1 cellular context compared by ENCODE assay signal in the genomic region with DNA sequence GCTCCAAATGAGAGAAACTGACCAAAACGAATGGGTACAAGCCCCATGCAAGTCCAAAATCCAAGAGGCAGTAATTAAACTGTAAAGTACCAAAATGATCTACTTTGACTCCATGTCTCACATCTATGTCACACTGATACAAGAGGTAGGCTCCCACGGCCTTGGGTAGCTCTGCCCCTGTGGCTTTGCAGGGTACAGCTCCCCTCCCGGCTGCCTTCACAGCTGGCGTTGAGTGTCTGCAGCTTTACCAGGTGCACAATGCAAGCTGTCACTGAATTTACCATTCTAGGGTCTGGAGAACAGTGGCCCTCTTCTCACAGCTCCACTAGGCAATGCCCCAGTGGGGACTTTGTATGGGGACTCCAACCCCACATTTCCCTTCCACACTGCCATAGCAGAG.
TF ChIP-seq lines count a peak whose summit lies in the region.

No MANE protein-coding gene starts in this region.

TF ChIP-seq in K562, 482 proteins besides CTCF, POLR2A, EP300 and RAD21 (continued from another document):
- no peak for TF ChIP-seq ADNP (tag; IDR thresholded peaks at IDR 0.05)
- no peak for TF ChIP-seq TEAD1 (CRISPR knock-in tag; IDR thresholded peaks at IDR 0.05)
- TF ChIP-seq, protein P1, sequence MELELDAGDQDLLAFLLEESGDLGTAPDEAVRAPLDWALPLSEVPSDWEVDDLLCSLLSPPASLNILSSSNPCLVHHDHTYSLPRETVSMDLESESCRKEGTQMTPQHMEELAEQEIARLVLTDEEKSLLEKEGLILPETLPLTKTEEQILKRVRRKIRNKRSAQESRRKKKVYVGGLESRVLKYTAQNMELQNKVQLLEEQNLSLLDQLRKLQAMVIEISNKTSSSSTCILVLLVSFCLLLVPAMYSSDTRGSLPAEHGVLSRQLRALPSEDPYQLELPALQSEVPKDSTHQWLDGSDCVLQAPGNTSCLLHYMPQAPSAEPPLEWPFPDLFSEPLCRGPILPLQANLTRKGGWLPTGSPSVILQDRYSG (tag; conservative IDR thresholded peaks at IDR 0.05; ENCODE audit: low read depth): no peak
- TF ChIP-seq CTBP1 (IDR thresholded peaks at IDR 0.05; ENCODE audit: borderline replicate concordance): no peak
- TF ChIP-seq SNRNP70 (optimal IDR thresholded peaks at IDR 0.05; ENCODE audit: low read depth, low read length): no peak
- TF ChIP-seq ZC3H11A (IDR thresholded peaks at IDR 0.05; ENCODE audit: low read depth, low read length): no peak
- TF ChIP-seq, protein P2, sequence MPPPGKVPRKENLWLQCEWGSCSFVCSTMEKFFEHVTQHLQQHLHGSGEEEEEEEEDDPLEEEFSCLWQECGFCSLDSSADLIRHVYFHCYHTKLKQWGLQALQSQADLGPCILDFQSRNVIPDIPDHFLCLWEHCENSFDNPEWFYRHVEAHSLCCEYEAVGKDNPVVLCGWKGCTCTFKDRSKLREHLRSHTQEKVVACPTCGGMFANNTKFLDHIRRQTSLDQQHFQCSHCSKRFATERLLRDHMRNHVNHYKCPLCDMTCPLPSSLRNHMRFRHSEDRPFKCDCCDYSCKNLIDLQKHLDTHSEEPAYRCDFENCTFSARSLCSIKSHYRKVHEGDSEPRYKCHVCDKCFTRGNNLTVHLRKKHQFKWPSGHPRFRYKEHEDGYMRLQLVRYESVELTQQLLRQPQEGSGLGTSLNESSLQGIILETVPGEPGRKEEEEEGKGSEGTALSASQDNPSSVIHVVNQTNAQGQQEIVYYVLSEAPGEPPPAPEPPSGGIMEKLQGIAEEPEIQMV (tag; conservative IDR thresholded peaks at IDR 0.05; ENCODE audit: low read depth): no peak
- TF ChIP-seq LCOR (CRISPR knock-in tag; IDR thresholded peaks at IDR 0.05): no peak
- TF ChIP-seq MEF2D (tag; conservative IDR thresholded peaks at IDR 0.05; ENCODE audit: low read depth): no peak
- TF ChIP-seq NCOR1 (IDR thresholded peaks at IDR 0.05): no peak
- TF ChIP-seq NELFE (IDR thresholded peaks at IDR 0.05; ENCODE audit: insufficient read depth, insufficient read length): no peak
- TF ChIP-seq, protein P3, sequence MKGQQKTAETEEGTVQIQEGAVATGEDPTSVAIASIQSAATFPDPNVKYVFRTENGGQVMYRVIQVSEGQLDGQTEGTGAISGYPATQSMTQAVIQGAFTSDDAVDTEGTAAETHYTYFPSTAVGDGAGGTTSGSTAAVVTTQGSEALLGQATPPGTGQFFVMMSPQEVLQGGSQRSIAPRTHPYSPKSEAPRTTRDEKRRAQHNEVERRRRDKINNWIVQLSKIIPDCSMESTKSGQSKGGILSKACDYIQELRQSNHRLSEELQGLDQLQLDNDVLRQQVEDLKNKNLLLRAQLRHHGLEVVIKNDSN (CRISPR knock-in tag; IDR thresholded peaks at IDR 0.05): no peak
- no peak for TF ChIP-seq HLTF (IDR thresholded peaks at IDR 0.05)
- TF ChIP-seq KLF16 (IDR thresholded peaks at IDR 0.05): no peak
- no peak for TF ChIP-seq JUNB (CRISPR knock-in tag; conservative IDR thresholded peaks at IDR 0.05)
- no peak for TF ChIP-seq NCOA2 (IDR thresholded peaks at IDR 0.05; ENCODE audit: partially characterized antibody in 2 of 2)
